Comparison of ENCODE assay signal across 8 cellular contexts in the genomic region with DNA sequence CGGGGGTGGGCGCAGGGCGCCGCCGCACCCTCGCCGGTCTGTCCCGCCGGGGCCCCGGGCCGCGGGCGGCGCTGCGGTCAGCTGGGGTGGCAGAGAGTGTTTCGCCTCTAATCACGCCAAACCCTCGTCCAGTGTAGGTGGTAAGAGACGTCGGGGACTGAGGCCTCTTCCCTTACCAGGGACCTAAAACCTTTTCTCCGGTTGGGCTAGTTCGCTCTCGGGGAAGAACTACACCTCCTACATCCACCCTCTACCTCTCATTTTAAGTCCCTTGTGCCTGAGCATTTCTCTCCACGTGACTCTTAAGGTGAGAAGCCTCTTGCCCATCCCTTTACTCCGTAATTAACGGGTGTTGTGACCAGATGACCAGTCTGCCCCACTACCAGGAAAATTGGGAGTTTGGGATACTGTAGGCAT. TPM values are rescaled to one million over a fixed set of nuclear protein-coding genes. Genes with fewer than 3 reads are reported as not detected.
DNase-seq lines count a peak whose midpoint lies in the region; ATAC-seq, FAIRE-seq and TF ChIP-seq lines count a peak whose summit lies in the region.

No MANE protein-coding gene starts in this region.

- no peak overlapping the region for H2BK12ac ChIP-seq in H1 (ENCODE audit: low read depth, low read length)

- H3K79me1 ChIP-seq in H1 (ENCODE audit: low read depth, low read length): no peaks in the 10 kb centered on the region; the same call in none of the 2 replicates

- no peak overlapping the region for H4K5ac ChIP-seq in H1 (ENCODE audit: insufficient read length, low read depth, low read length)

- no peak overlapping the region for H3K18ac ChIP-seq in H1 (ENCODE audit: extremely low read depth, low read length)

- peak overlapping the region; percentile 95 for H2AFZ ChIP-seq in H1 (ENCODE audit: low read length)

- H3K36me3 ChIP-seq in SJSA1 (peaks cover 7% of the 10 kb centered on the region), H1 (ENCODE audit: control insufficient read depth in 2 of 4, insufficient read depth in 4 of 4, low read length in 3 of 4) (no peaks in the 10 kb centered on the region)

- TF ChIP-seq EP300 in H1 (IDR thresholded peaks at IDR 0.05; ENCODE audit: borderline replicate concordance in 1 of 2, low read depth in 2 of 2, low read length in 2 of 2): no peak

- H4K20me1 ChIP-seq in H1 (replicated peaks in 1 of 2; ENCODE audit: control insufficient read depth in 1 of 2, insufficient read depth in 2 of 2, low read length in 2 of 2): peaks cover 0 to 2% of the 10 kb centered on the region in 2 experiments

- no peaks in the 10 kb centered on the region for H3K27me3 Mint-ChIP-seq in natural killer cell treated with Interleukin-12 subunit alpha and Interleukin-12 subunit beta and Interleukin-15 and Interleukin-18, amount 100 ng/mL, for 72 hours

- no peak for DNase-seq in AG04449 (ENCODE audit: low read depth, low spot score)
- peak in 1 of 2 experiments; percentile 27 for DNase-seq in SJSA1 (ENCODE audit: low read depth in 1 of 2, low spot score in 2 of 2)
- DNase-seq in H1 (ENCODE audit: low read depth in 1 of 2, low spot score in 2 of 2): no peak
- DNase-seq in natural killer cell treated with Interleukin-12 subunit alpha and Interleukin-12 subunit beta and Interleukin-15 and Interleukin-18, amount 100 ng/mL, for 72 hours (ENCODE audit: low spot score): no peak
- DNase-seq in NCI-H510A treated with DMSO at 0.1 percent for 48 hours (lab: John Stamatoyannopoulos, UW): no peak
- no peak for DNase-seq in HuH-7.5 (ENCODE audit: low spot score)

- no peak overlapping the region for H3K23ac ChIP-seq in H1 (ENCODE audit: insufficient read length)

- no peak overlapping the region for H3K56ac ChIP-seq in H1 (replicated peaks; ENCODE audit: insufficient read length, low read depth, low read length)

- no peak overlapping the region for H2BK5ac ChIP-seq in H1 (ENCODE audit: low read depth, low read length)

- no peaks in the 10 kb centered on the region for H3K9me3 Mint-ChIP-seq in natural killer cell treated with Interleukin-12 subunit alpha and Interleukin-12 subunit beta and Interleukin-15 and Interleukin-18, amount 100 ng/mL, for 72 hours

- H3K23me2 ChIP-seq in H1 (ENCODE audit: low read depth, low read length): peaks cover 5% of the 10 kb centered on the region

- TF ChIP-seq RAD21 in H1 (IDR thresholded peaks at IDR 0.05 in 1 of 2, conservative IDR thresholded peaks at IDR 0.05 in 1 of 2; ENCODE audit: low read depth in 2 of 2, low read length in 2 of 2): no peak

- H3K27me3 ChIP-seq in SJSA1 (replicated peaks): no peaks in the 10 kb centered on the region
- H3K27me3 ChIP-seq in H1 (replicated peaks in 1 of 4; ENCODE audit: control insufficient read depth in 3 of 4, extremely low read depth in 1 of 4, insufficient read depth in 3 of 4, low read length in 3 of 4): no peaks in the 10 kb centered on the region

- H4K8ac ChIP-seq in H1 (ENCODE audit: extremely low read depth, insufficient read depth, low read length): no peak overlapping the region

- no peak for TF ChIP-seq POLR2A in H1 (IDR thresholded peaks at IDR 0.05; ENCODE audit: control extremely low read depth in 1 of 2, low read depth in 2 of 2, low read length in 2 of 2)

- H3K4me1 Mint-ChIP-seq in natural killer cell treated with Interleukin-12 subunit alpha and Interleukin-12 subunit beta and Interleukin-15 and Interleukin-18, amount 100 ng/mL, for 72 hours (ENCODE audit: low read depth in 2 of 2): peaks cover 15 to 24% of the 10 kb centered on the region in 2 donors

- WGBS in H1 (ENCODE audit: extremely low coverage in 1 of 2, insufficient coverage in 1 of 2, insufficient read length in 1 of 2, insufficient replicate concordance in 2 of 2, low coverage in 1 of 2, low lambda C conversion rate in 2 of 2, missing lambda C conversion rate in 1 of 2), 2 experiments: 15% methylated on average over 9 of the region's 26 CpGs; no CpG with 5 or more reads in 1 of the 2 experiments

- peak overlapping the region; percentile 84 to 85 for H3K4me2 ChIP-seq in H1 (ENCODE audit: insufficient read depth in 1 of 2, low read depth in 2 of 2, low read length in 2 of 2)

- H4K91ac ChIP-seq in H1 (replicated peaks; ENCODE audit: insufficient read length, low read length): peak overlapping the region; percentile 8

- no peaks in the 10 kb centered on the region for H3K36me3 Mint-ChIP-seq in natural killer cell treated with Interleukin-12 subunit alpha and Interleukin-12 subunit beta and Interleukin-15 and Interleukin-18, amount 100 ng/mL, for 72 hours

- POLR2A ChIA-PET in AG04449 (lab: Yijun Ruan, JAX) (no interaction called here), H1 (lab: Charles Lee; ENCODE audit: partially characterized antibody) (interaction anchor here (0.9 to 1.0 kb wide), 2 partner anchors 10 to 351 kb away, joined by 3 read pairs; no protein-coding TSS in a partner anchor)

- H3K4me3 ChIP-seq in AG04449 (ENCODE audit: low read depth, low read length) (peak overlapping the region; percentile 72), SJSA1 (peak overlapping the region; percentile 73), H1 (ENCODE audit: extremely low read depth in 1 of 4, insufficient read depth in 2 of 4, low read depth in 3 of 4, low read length in 4 of 4) (peak overlapping the region; percentile 64 to 71 (median 68))

- no peaks in the 10 kb centered on the region for H3K9me3 ChIP-seq in SJSA1 (replicated peaks)
- no peaks in the 10 kb centered on the region for H3K9me3 ChIP-seq in H1 (ENCODE audit: insufficient read depth in 2 of 2, low read depth in 1 of 2, low read length in 1 of 2)

- H2AK5ac ChIP-seq in H1 (ENCODE audit: low read depth, low read length): no peak overlapping the region

- CTCF ChIA-PET in AG04449 (lab: Yijun Ruan, JAX): interaction anchor here (0.9 to 1.0 kb wide), 2 partner anchors 12 to 329 kb away, joined by 3 read pairs; no protein-coding TSS in a partner anchor
- CTCF ChIA-PET in H1 (lab: Charles Lee; ENCODE audit: partially characterized antibody): interaction anchor here (1.4 kb wide), 1 partner anchor 52 kb away, joined by 4 read pairs; no protein-coding TSS in a partner anchor

- peak; percentile 21 for ATAC-seq in GM18520 (IDR thresholded peaks at IDR 0.05; ENCODE audit: unreplicated experiment)
- peak; percentile 30 for ATAC-seq in HG03039 (IDR thresholded peaks at IDR 0.05; ENCODE audit: unreplicated experiment)
- peak in 1 of 2 donors; percentile 51 for ATAC-seq in natural killer cell treated with Interleukin-12 subunit alpha and Interleukin-12 subunit beta and Interleukin-15 and Interleukin-18, amount 100 ng/mL, for 72 hours

- H3K79me2 ChIP-seq in H1 (ENCODE audit: control insufficient read depth in 1 of 2, insufficient read depth in 2 of 2, low read length in 2 of 2): no peaks in the 10 kb centered on the region; a peak in 1 of 4 replicates

- no peak overlapping the region for H3K14ac ChIP-seq in H1 (ENCODE audit: insufficient read length)

- H3K9ac ChIP-seq in H1 (replicated peaks in 1 of 4; ENCODE audit: extremely low read depth in 1 of 4, low read depth in 3 of 4, low read length in 3 of 4): peak overlapping the region; percentile 70 to 80 (median 74)

- H3K4me1 ChIP-seq in SJSA1 (replicated peaks): peaks cover 12% of the 10 kb centered on the region
- peaks cover 0 to 5% (median 4%) of the 10 kb centered on the region in 4 experiments; a peak in 5 of 7 replicates for H3K4me1 ChIP-seq in H1 (replicated peaks in 1 of 4; ENCODE audit: control insufficient read depth in 3 of 4, insufficient read depth in 4 of 4, low read length in 3 of 4)

- no peak overlapping the region for H2BK20ac ChIP-seq in H1 (ENCODE audit: low read length)

- H3K27ac Mint-ChIP-seq in natural killer cell treated with Interleukin-12 subunit alpha and Interleukin-12 subunit beta and Interleukin-15 and Interleukin-18, amount 100 ng/mL, for 72 hours: peak overlapping the region; percentile 60 to 84

- H2BK15ac ChIP-seq in H1 (ENCODE audit: low read length): no peak overlapping the region

- no peak overlapping the region for H3K4ac ChIP-seq in H1 (replicated peaks; ENCODE audit: insufficient read length, low read depth, low read length)

- H2BK120ac ChIP-seq in H1 (replicated peaks; ENCODE audit: low read depth, low read length): no peak overlapping the region

- H3K27ac ChIP-seq in SJSA1 (peak overlapping the region; percentile 87; the same call in 1 of the 2 replicates), H1 (ENCODE audit: low read depth, low read length) (peak overlapping the region; percentile 79; the same call in 1 of the 2 replicates)

- peak overlapping the region; percentile 86 for H3K4me3 Mint-ChIP-seq in natural killer cell treated with Interleukin-12 subunit alpha and Interleukin-12 subunit beta and Interleukin-15 and Interleukin-18, amount 100 ng/mL, for 72 hours

- no peak for TF ChIP-seq CTCF in AG04449 (IDR thresholded peaks at IDR 0.05; ENCODE audit: insufficient read depth, low read length, missing control alignments)
- no peak for TF ChIP-seq CTCF in H1 (IDR thresholded peaks at IDR 0.05; ENCODE audit: control extremely low read depth in 1 of 3, insufficient read depth in 1 of 3, low read depth in 1 of 3, low read length in 3 of 3)

- no peak for FAIRE-seq in H1 (lab: Jason Lieb, UNC)

RNA-seq across cellular contexts. Expression of a gene that starts 0.5 kb away (rescaled TPM):
- 3.8 and 4.8 TPM in 2 replicates for total RNA-seq in SJSA1 (2014; rRNA removed; shearing (Covaris generic))
- total RNA-seq in H1 (2021; fragmentation: NEBNext Ultra II Directional; extraction: Animal tissue kit (Norgen Biotek cat#: 25700)): 10.8 and 11.2 TPM in 2 replicates
- 41.4 and 42.6 TPM in 2 replicates for polyA plus RNA-seq in H1 (2011; rRNA removed)
- 33.0 TPM for polyA plus RNA-seq in H1 (2011; cell fraction: cytosol; rRNA removed)
- polyA plus RNA-seq in H1 (2011; cell fraction: nucleus; rRNA removed): 44.2 TPM
- polyA plus RNA-seq in H1 (2012, experiment 1 of 2): 13.6 to 17.7 TPM (median 15.8 TPM) in 4 replicates
- 18.5 TPM for polyA plus RNA-seq in H1 (2012, experiment 2 of 2)
- 13.1 TPM for polyA plus RNA-seq in H1 (2013, experiment 1 of 2)
- 13.7 TPM for polyA plus RNA-seq in H1 (2013, experiment 2 of 2)
- 16.3 and 17.1 TPM in 2 replicates for polyA minus RNA-seq in H1 (2011; rRNA and poly(A)+ RNA removed)
- 9.3 TPM for polyA minus RNA-seq in H1 (2011; cell fraction: cytosol; rRNA and poly(A)+ RNA removed)
- 11.0 TPM for polyA minus RNA-seq in H1 (2011; cell fraction: nucleus; rRNA and poly(A)+ RNA removed)
- total RNA-seq in natural killer cell treated with Interleukin-12 subunit alpha and Interleukin-12 subunit beta and Interleukin-15 and Interleukin-18, amount 100 ng/mL, for 72 hours: 1 to 10 TPM; 5.3 to 6.8 TPM

RNA-seq across cellular contexts. Expression of a gene that starts 12.2 kb away (rescaled TPM):
- total RNA-seq in SJSA1 (2014; rRNA removed; shearing (Covaris generic)): 0.05 TPM in 1 of 2 replicates, not detected in the other
- total RNA-seq in H1 (2021; fragmentation: NEBNext Ultra II Directional; extraction: Animal tissue kit (Norgen Biotek cat#: 25700)): not detected in 2 replicates
- polyA plus RNA-seq in H1 (2011; rRNA removed): 0.02 TPM in 2 replicates
- polyA plus RNA-seq in H1 (2011; cell fraction: cytosol; rRNA removed): 0.03 TPM
- polyA plus RNA-seq in H1 (2011; cell fraction: nucleus; rRNA removed): not detected
- polyA plus RNA-seq in H1 (2012, experiment 1 of 2): 0.05 to 0.08 TPM in 2 of 4 replicates, not detected in the others
- polyA plus RNA-seq in H1 (2012, experiment 2 of 2): not detected
- 0.04 TPM for polyA plus RNA-seq in H1 (2013, experiment 1 of 2)
- 0.07 TPM for polyA plus RNA-seq in H1 (2013, experiment 2 of 2)
- polyA minus RNA-seq in H1 (2011; rRNA and poly(A)+ RNA removed): not detected in 2 replicates
- polyA minus RNA-seq in H1 (2011; cell fraction: cytosol; rRNA and poly(A)+ RNA removed): not detected
- not detected for polyA minus RNA-seq in H1 (2011; cell fraction: nucleus; rRNA and poly(A)+ RNA removed)
- not detected for total RNA-seq in natural killer cell treated with Interleukin-12 subunit alpha and Interleukin-12 subunit beta and Interleukin-15 and Interleukin-18, amount 100 ng/mL, for 72 hours
